In genomic region chr6:106511274-106512047, GRCh38 we compare ENCODE assay signal across 7 cellular contexts.
DNase-seq lines count a peak whose midpoint lies in the region; ATAC-seq and TF ChIP-seq lines count a peak whose summit lies in the region.

No MANE protein-coding gene starts in this region.

- DNase-seq in Jurkat, Clone E6-1 (ENCODE audit: low read depth, low spot score), result no peak
- DNase-seq in activated T-cell treated with anti-CD3 and anti-CD28 coated beads, Interleukin-2, amount 50 U/mL, for 4 hours, result peak; percentile 33
- DNase-seq in foreskin fibroblast (peak; percentile 60 to 83), superior temporal gyrus (ENCODE audit: extremely low spot score) (no peak), NCI-H446 (lab: John Stamatoyannopoulos, UW) (no peak)

- ATAC-seq in GM18858 (IDR thresholded peaks at IDR 0.05; ENCODE audit: unreplicated experiment), result peak; percentile 8
- ATAC-seq in activated T-cell treated with anti-CD3 and anti-CD28 coated beads, Interleukin-2, amount 50 U/mL, for 4 hours, result peak; percentile 12 to 38

- H3K36me3 ChIP-seq in neutrophil, result no peaks in the 10 kb centered on the region

- H3K4me3 ChIP-seq in Jurkat, Clone E6-1 (ENCODE audit: low read length), result peak overlapping the region; percentile 62
- H3K4me3 ChIP-seq in foreskin fibroblast (ENCODE audit: low read depth in 1 of 2, low read length in 2 of 2), result peak overlapping the region; percentile 84
- peak overlapping the region; percentile 89 to 94 for H3K4me3 ChIP-seq in neutrophil (ENCODE audit: low read depth in 1 of 2, low read length in 1 of 2)

- no peaks in the 10 kb centered on the region for H3K27me3 Mint-ChIP-seq in activated T-cell treated with anti-CD3 and anti-CD28 coated beads, Interleukin-2, amount 50 U/mL, for 4 hours (ENCODE audit: low read depth)

- peaks cover 61 to 66% of the 10 kb centered on the region in 2 experiments for H3K4me1 ChIP-seq in neutrophil (ENCODE audit: control insufficient read depth in 1 of 2, insufficient read depth in 1 of 2, low read depth in 1 of 2, low read length in 1 of 2)

- H3K27ac ChIP-seq in neutrophil, result peak overlapping the region; percentile 96

- no peaks in the 10 kb centered on the region for H3K9me3 ChIP-seq in neutrophil

- H3K27me3 ChIP-seq in neutrophil, result no peaks in the 10 kb centered on the region

- no peaks in the 10 kb centered on the region for H3K9me3 Mint-ChIP-seq in activated T-cell treated with anti-CD3 and anti-CD28 coated beads, Interleukin-2, amount 50 U/mL, for 4 hours

- peaks cover 53% of the 10 kb centered on the region for H3K4me1 Mint-ChIP-seq in activated T-cell treated with anti-CD3 and anti-CD28 coated beads, Interleukin-2, amount 50 U/mL, for 4 hours (ENCODE audit: low read depth)

- TF ChIP-seq CTCF in foreskin fibroblast (IDR thresholded peaks at IDR 0.05; ENCODE audit: low read depth, low read length), result no peak
- TF ChIP-seq CTCF in neutrophil (IDR thresholded peaks at IDR 0.05), result no peak

- H3K4me3 Mint-ChIP-seq in activated T-cell treated with anti-CD3 and anti-CD28 coated beads, Interleukin-2, amount 50 U/mL, for 4 hours, result peak overlapping the region; percentile 85

- H3K36me3 Mint-ChIP-seq in activated T-cell treated with anti-CD3 and anti-CD28 coated beads, Interleukin-2, amount 50 U/mL, for 4 hours (ENCODE audit: insufficient read depth), result peaks cover 1% of the 10 kb centered on the region

Comparison
In these comparisons a context has a peak if more than half of its experiments do, and no peak if none do; other contexts are left out.
1. DNase-seq: peak in activated T-cell treated with anti-CD3 and anti-CD28 coated beads, Interleukin-2, amount 50 U/mL, for 4 hours (single experiment) and foreskin fibroblast (2 of 2); none in Jurkat, Clone E6-1 (single experiment), superior temporal gyrus (single experiment) and NCI-H446 (0 of 2).
2. Peak in every context shown above with its lines, with median percentiles within 50 percentile points of each other: H3K4me3 ChIP-seq.